In the genomic region with DNA sequence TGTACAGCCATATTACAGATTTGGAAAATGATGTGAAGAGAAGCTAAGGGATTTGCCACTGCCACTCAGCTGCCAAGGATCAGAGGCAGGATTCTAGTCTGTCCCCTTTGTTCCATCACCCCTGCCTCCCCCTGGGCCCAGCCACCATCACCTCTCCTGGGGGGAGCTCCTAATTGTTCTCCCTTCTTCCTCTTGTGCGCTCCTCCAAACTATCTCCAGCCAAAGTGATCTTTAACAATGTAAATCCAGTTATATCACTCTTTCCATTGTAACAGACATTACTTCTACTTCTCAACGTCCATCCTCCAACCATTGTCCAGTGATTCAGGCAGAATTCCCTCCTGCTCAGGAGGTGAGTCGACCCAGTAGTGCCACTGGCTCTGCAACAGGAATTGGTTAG, we compare ENCODE assay signal across 1 cellular context.
TF ChIP-seq lines count a peak whose summit lies in the region.

No MANE protein-coding gene starts in this region.

TF ChIP-seq in HepG2, 621 proteins besides CTCF, POLR2A, EP300 and RAD21 (continued from another document):
- TF ChIP-seq, protein P1, sequence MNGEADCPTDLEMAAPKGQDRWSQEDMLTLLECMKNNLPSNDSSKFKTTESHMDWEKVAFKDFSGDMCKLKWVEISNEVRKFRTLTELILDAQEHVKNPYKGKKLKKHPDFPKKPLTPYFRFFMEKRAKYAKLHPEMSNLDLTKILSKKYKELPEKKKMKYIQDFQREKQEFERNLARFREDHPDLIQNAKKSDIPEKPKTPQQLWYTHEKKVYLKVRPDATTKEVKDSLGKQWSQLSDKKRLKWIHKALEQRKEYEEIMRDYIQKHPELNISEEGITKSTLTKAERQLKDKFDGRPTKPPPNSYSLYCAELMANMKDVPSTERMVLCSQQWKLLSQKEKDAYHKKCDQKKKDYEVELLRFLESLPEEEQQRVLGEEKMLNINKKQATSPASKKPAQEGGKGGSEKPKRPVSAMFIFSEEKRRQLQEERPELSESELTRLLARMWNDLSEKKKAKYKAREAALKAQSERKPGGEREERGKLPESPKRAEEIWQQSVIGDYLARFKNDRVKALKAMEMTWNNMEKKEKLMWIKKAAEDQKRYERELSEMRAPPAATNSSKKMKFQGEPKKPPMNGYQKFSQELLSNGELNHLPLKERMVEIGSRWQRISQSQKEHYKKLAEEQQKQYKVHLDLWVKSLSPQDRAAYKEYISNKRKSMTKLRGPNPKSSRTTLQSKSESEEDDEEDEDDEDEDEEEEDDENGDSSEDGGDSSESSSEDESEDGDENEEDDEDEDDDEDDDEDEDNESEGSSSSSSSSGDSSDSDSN (CRISPR knock-in tag; IDR thresholded peaks at IDR 0.05): 0 out of 2 replicates have a peak, but pooled peaks have one; percentile 6
- TF ChIP-seq, protein P2, sequence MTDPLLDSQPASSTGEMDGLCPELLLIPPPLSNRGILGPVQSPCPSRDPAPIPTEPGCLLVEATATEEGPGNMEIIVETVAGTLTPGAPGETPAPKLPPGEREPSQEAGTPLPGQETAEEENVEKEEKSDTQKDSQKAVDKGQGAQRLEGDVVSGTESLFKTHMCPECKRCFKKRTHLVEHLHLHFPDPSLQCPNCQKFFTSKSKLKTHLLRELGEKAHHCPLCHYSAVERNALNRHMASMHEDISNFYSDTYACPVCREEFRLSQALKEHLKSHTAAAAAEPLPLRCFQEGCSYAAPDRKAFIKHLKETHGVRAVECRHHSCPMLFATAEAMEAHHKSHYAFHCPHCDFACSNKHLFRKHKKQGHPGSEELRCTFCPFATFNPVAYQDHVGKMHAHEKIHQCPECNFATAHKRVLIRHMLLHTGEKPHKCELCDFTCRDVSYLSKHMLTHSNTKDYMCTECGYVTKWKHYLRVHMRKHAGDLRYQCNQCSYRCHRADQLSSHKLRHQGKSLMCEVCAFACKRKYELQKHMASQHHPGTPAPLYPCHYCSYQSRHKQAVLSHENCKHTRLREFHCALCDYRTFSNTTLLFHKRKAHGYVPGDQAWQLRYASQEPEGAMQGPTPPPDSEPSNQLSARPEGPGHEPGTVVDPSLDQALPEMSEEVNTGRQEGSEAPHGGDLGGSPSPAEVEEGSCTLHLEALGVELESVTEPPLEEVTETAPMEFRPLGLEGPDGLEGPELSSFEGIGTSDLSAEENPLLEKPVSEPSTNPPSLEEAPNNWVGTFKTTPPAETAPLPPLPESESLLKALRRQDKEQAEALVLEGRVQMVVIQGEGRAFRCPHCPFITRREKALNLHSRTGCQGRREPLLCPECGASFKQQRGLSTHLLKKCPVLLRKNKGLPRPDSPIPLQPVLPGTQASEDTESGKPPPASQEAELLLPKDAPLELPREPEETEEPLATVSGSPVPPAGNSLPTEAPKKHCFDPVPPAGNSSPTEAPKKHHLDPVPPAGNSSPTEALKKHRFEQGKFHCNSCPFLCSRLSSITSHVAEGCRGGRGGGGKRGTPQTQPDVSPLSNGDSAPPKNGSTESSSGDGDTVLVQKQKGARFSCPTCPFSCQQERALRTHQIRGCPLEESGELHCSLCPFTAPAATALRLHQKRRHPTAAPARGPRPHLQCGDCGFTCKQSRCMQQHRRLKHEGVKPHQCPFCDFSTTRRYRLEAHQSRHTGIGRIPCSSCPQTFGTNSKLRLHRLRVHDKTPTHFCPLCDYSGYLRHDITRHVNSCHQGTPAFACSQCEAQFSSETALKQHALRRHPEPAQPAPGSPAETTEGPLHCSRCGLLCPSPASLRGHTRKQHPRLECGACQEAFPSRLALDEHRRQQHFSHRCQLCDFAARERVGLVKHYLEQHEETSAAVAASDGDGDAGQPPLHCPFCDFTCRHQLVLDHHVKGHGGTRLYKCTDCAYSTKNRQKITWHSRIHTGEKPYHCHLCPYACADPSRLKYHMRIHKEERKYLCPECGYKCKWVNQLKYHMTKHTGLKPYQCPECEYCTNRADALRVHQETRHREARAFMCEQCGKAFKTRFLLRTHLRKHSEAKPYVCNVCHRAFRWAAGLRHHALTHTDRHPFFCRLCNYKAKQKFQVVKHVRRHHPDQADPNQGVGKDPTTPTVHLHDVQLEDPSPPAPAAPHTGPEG (CRISPR knock-in tag; IDR thresholded peaks at IDR 0.05): no peak
- TF ChIP-seq MIER3 (CRISPR knock-in tag; IDR thresholded peaks at IDR 0.05; ENCODE audit: borderline replicate concordance): no peak
- TF ChIP-seq, protein P3, sequence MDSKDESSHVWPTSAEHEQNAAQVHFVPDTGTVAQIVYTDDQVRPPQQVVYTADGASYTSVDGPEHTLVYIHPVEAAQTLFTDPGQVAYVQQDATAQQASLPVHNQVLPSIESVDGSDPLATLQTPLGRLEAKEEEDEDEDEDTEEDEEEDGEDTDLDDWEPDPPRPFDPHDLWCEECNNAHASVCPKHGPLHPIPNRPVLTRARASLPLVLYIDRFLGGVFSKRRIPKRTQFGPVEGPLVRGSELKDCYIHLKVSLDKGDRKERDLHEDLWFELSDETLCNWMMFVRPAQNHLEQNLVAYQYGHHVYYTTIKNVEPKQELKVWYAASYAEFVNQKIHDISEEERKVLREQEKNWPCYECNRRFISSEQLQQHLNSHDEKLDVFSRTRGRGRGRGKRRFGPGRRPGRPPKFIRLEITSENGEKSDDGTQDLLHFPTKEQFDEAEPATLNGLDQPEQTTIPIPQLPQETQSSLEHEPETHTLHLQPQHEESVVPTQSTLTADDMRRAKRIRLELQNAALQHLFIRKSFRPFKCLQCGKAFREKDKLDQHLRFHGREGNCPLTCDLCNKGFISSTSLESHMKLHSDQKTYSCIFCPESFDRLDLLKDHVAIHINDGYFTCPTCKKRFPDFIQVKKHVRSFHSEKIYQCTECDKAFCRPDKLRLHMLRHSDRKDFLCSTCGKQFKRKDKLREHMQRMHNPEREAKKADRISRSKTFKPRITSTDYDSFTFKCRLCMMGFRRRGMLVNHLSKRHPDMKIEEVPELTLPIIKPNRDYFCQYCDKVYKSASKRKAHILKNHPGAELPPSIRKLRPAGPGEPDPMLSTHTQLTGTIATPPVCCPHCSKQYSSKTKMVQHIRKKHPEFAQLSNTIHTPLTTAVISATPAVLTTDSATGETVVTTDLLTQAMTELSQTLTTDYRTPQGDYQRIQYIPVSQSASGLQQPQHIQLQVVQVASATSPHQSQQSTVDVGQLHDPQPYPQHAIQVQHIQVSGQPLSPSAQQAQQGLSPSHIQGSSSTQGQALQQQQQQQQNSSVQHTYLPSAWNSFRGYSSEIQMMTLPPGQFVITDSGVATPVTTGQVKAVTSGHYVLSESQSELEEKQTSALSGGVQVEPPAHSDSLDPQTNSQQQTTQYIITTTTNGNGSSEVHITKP (CRISPR knock-in tag; IDR thresholded peaks at IDR 0.05; ENCODE audit: low read depth): peak; percentile 91; the same call in 1 of the 2 replicates
- TF ChIP-seq ZNF569 (CRISPR knock-in tag; IDR thresholded peaks at IDR 0.05; ENCODE audit: borderline replicate concordance): no peak
- 0 out of 2 replicates have a peak, but pooled peaks have one; percentile 50 for TF ChIP-seq ZNF598 (CRISPR knock-in tag; IDR thresholded peaks at IDR 0.05; ENCODE audit: borderline replicate concordance)
- TF ChIP-seq, protein P4, sequence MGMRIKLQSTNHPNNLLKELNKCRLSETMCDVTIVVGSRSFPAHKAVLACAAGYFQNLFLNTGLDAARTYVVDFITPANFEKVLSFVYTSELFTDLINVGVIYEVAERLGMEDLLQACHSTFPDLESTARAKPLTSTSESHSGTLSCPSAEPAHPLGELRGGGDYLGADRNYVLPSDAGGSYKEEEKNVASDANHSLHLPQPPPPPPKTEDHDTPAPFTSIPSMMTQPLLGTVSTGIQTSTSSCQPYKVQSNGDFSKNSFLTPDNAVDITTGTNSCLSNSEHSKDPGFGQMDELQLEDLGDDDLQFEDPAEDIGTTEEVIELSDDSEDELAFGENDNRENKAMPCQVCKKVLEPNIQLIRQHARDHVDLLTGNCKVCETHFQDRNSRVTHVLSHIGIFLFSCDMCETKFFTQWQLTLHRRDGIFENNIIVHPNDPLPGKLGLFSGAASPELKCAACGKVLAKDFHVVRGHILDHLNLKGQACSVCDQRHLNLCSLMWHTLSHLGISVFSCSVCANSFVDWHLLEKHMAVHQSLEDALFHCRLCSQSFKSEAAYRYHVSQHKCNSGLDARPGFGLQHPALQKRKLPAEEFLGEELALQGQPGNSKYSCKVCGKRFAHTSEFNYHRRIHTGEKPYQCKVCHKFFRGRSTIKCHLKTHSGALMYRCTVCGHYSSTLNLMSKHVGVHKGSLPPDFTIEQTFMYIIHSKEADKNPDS (CRISPR knock-in tag; IDR thresholded peaks at IDR 0.05): peak; percentile 68; the same call in 1 of the 2 replicates
- TF ChIP-seq ZNF879 (CRISPR knock-in tag; IDR thresholded peaks at IDR 0.05): 0 out of 2 replicates have a peak, but pooled peaks have one; percentile 20
- TF ChIP-seq SSRP1 (CRISPR knock-in tag; IDR thresholded peaks at IDR 0.05): 0 out of 2 replicates have a peak, but pooled peaks have one; percentile 21
- no peak for TF ChIP-seq NFRKB (IDR thresholded peaks at IDR 0.05)
- TF ChIP-seq SMAD3 (CRISPR knock-in tag; IDR thresholded peaks at IDR 0.05): no peak
- TF ChIP-seq ZNF451 (CRISPR knock-in tag; IDR thresholded peaks at IDR 0.05): no peak
- TF ChIP-seq, protein P5, sequence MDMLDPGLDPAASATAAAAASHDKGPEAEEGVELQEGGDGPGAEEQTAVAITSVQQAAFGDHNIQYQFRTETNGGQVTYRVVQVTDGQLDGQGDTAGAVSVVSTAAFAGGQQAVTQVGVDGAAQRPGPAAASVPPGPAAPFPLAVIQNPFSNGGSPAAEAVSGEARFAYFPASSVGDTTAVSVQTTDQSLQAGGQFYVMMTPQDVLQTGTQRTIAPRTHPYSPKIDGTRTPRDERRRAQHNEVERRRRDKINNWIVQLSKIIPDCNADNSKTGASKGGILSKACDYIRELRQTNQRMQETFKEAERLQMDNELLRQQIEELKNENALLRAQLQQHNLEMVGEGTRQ (IDR thresholded peaks at IDR 0.05; ENCODE audit: low read depth, low read length): no peak
- TF ChIP-seq, protein P5 (CRISPR knock-in tag; IDR thresholded peaks at IDR 0.05; ENCODE audit: borderline replicate concordance): peak; percentile 8; the same call in 1 of the 2 replicates
- 0 out of 2 replicates have a peak, but pooled peaks have one; percentile 3 for TF ChIP-seq DMAP1 (CRISPR knock-in tag; IDR thresholded peaks at IDR 0.05)
- TF ChIP-seq HDAC2 (CRISPR knock-in tag; IDR thresholded peaks at IDR 0.05): no peak
- TF ChIP-seq ZKSCAN1 (IDR thresholded peaks at IDR 0.05; ENCODE audit: low read length): no peak
